ENCODE assay signal across 11 cellular contexts in the genomic region with DNA sequence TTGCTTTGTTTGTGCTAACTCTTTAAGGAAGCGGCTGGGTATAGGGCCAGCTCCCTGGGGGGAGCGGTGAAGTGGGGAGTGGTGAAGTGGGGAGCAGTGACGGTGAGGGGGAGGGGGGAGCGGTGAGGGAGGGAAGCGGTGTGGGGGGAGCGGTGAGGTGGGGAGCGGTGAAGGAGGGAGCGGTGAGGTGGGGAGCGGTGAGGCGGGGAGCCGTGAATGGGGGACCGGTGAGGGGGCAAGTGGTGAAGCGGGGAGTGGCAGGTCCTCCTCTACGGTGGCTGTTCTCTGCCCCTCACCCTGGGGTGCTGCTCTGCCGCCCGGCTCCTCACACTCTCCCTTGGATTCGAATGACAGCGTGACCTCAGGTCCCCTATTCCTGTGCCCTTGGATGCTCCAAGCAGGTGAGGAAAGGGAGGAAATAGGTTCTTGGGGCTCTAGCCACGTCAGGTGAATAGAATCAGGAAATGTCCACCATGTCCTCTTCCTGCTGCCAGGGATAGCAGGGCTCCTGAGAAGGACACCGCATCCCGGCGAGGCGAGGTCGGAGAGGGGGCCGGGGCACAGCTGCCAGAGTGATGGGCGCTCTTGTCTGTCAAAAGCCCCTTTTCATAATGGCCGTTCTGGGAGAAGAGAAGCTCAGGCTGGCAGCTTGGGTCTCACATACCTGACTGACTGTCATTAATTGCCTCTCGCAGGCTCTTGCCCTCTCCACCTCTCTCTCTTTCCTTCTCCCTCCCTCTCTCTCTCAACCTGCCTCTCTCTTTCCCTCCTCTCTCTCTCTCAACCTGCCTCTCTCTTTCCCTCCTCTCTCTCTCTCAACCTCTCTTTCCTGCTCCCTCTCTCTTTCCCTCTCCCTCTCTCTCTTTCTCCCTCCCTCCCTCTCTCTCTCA.
DNase-seq lines count a peak whose midpoint lies in the region; ATAC-seq and TF ChIP-seq lines count a peak whose summit lies in the region.
"Had no signal": no experiment of that assay in that cellular context is flagged by ENCODE, and none has a peak within 500 bp of the region (broad histone marks: within the 10 kb centered on the region; RNA-seq: fewer than 3 reads in every experiment).

No MANE protein-coding gene starts in this region.

- peaks cover 34% of the 10 kb centered on the region for H3K4me1 Mint-ChIP-seq in WTC11
- H3K4me1 Mint-ChIP-seq in osteocyte (ENCODE audit: unreplicated experiment) = no peaks in the 10 kb centered on the region

- H3K27me3 Mint-ChIP-seq in WTC11 (ENCODE audit: low read depth) (peaks cover 3% of the 10 kb centered on the region; the same call in 1 of the 2 replicates), osteocyte (ENCODE audit: unreplicated experiment) (peaks cover 30% of the 10 kb centered on the region)

- no peak for TF ChIP-seq POLR2A in prostate gland (IDR thresholded peaks at IDR 0.05)

- CTCF ChIA-PET in WTC11 (lab: Charles Lee) = interaction anchor here (0.8 to 2.7 kb wide), 2 partner anchors 12 to 15 kb away, joined by 4 to 9 read pairs; no protein-coding TSS in a partner anchor

- ATAC-seq in WTC11 = peak; percentile 22
- peak; percentile 21 to 36 for ATAC-seq in lower lobe of right lung
- no peak for ATAC-seq in GM21528 (IDR thresholded peaks at IDR 0.05; ENCODE audit: low FRiP score, unreplicated experiment)

- POLR2A ChIA-PET in WTC11 (lab: Charles Lee) = no interaction called here

- H3K9me3 Mint-ChIP-seq in WTC11 = no peaks in the 10 kb centered on the region
- H3K9me3 Mint-ChIP-seq in osteocyte (ENCODE audit: unreplicated experiment) = no peaks in the 10 kb centered on the region

- H3K36me3 ChIP-seq in lower lobe of right lung (no peaks in the 10 kb centered on the region), tibial artery (no peaks in the 10 kb centered on the region), prostate gland (no peaks in the 10 kb centered on the region)

- no peaks in the 10 kb centered on the region for H3K9me3 ChIP-seq in lower lobe of right lung
- no peaks in the 10 kb centered on the region for H3K9me3 ChIP-seq in tibial artery
- H3K9me3 ChIP-seq in prostate gland = no peaks in the 10 kb centered on the region

- H3K4me3 Mint-ChIP-seq in WTC11 = peak overlapping the region; percentile 73
- no peak overlapping the region for H3K4me3 Mint-ChIP-seq in osteocyte (ENCODE audit: unreplicated experiment)

- 76% methylated on average over 28 of the region's 28 CpGs for WGBS in prostate gland

- H3K27ac ChIP-seq in lower lobe of right lung (no peak overlapping the region), tibial artery (no peak overlapping the region), prostate gland (no peak overlapping the region)

- intact Hi-C loops in lower lobe of right lung (cut with DNase I) (no loop called here), tibial artery (cut with DNase I; ENCODE audit: low total_unique reads) (no loop called here), prostate gland (cut with DNase I) (no loop called here)

- H3K4me1 ChIP-seq in lower lobe of right lung (no peaks in the 10 kb centered on the region), tibial artery (no peaks in the 10 kb centered on the region), prostate gland (replicated peaks) (no peaks in the 10 kb centered on the region)

- H3K4me3 ChIP-seq in lower lobe of right lung = no peak overlapping the region
- no peak overlapping the region for H3K4me3 ChIP-seq in tibial artery
- no peak overlapping the region for H3K4me3 ChIP-seq in prostate gland

- H3K27ac Mint-ChIP-seq in WTC11 = no peak overlapping the region
- H3K27ac Mint-ChIP-seq in osteocyte (ENCODE audit: unreplicated experiment) = no peak overlapping the region

- no peaks in the 10 kb centered on the region for H3K36me3 Mint-ChIP-seq in WTC11
- no peaks in the 10 kb centered on the region for H3K36me3 Mint-ChIP-seq in osteocyte (ENCODE audit: unreplicated experiment)

- TF ChIP-seq CTCF in WTC11 (IDR thresholded peaks at IDR 0.05) (no peak), lower lobe of right lung (IDR thresholded peaks at IDR 0.05) (no peak), tibial artery (IDR thresholded peaks at IDR 0.05) (no peak), osteocyte (IDR thresholded peaks at IDR 0.05) (no peak), prostate gland (IDR thresholded peaks at IDR 0.05) (no peak)

- peak; percentile 42 for DNase-seq in activated effector memory CD4-positive, alpha-beta T cell treated with anti-CD3 and anti-CD28 coated beads, Interleukin-2, amount 50 U/mL, for 16 hours
- no peak for DNase-seq in activated effector memory CD4-positive, alpha-beta T cell treated with Interleukin-2 at 50 U/mL for 16 hours
- DNase-seq in WTC11 (ENCODE audit: low spot score) = no peak
- DNase-seq in lower lobe of right lung = no peak
- DNase-seq in tibial artery = peak; percentile 15 to 50
- DNase-seq in osteocyte (ENCODE audit: extremely low spot score, unreplicated experiment) = no peak
- DNase-seq in prostate gland (ENCODE audit: low spot score) = no peak
- DNase-seq: activated CD4-positive, alpha-beta T cell treated with anti-CD3 and anti-CD28 coated beads for 4 hours; AML-193; stimulated activated CD4-positive, alpha-beta T cell treated with anti-CD3 and anti-CD28 coated beads, Interleukin-4, amount 100 ng/mL, for 4 hours had no signal

- H3K27me3 ChIP-seq in lower lobe of right lung (ENCODE audit: low read depth) (peaks cover 5% of the 10 kb centered on the region), tibial artery (peaks cover 0 to 2% of the 10 kb centered on the region in 2 donors), prostate gland (replicated peaks; ENCODE audit: insufficient read depth) (no peaks in the 10 kb centered on the region)

TF ChIP-seq in WTC11, 78 proteins besides CTCF, POLR2A, EP300 and RAD21:
- TF ChIP-seq ESRRA (CRISPR knock-in tag; IDR thresholded peaks at IDR 0.05; ENCODE audit: borderline replicate concordance) (peak; percentile 22; the same call in 1 of the 2 replicates), NFE2L1 (CRISPR knock-in tag; IDR thresholded peaks at IDR 0.05) (no peak)

Comparison
In these comparisons a context has a peak if more than half of its experiments do, and no peak if none do; other contexts are left out.
1. DNase-seq: peak in activated effector memory CD4-positive, alpha-beta T cell treated with anti-CD3 and anti-CD28 coated beads, Interleukin-2, amount 50 U/mL, for 16 hours (single experiment) and tibial artery (2 of 2); none in activated effector memory CD4-positive, alpha-beta T cell treated with Interleukin-2 at 50 U/mL for 16 hours (single experiment), WTC11 (single experiment), lower lobe of right lung (single experiment), osteocyte (single experiment) and prostate gland (single experiment).